ENCODE assay signal across 13 cellular contexts in the genomic region with DNA sequence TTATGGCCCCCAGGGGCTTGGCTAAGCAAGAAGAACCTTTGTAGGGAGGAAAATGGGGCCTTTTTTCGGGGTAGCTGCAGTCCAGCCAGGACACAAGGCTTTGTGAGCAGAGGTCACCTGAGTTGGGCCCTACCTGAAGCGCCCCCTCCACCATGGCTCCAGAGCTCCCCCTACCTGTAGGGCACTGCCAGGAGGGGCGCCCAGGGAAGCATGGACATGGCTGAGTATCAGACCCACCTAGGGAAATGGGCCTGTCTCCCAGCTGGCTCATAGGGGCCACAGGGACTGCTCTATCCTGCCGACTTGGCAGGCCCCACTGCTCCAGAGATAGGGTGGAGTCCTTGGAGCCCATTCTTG. TPM values are rescaled to one million over a fixed set of nuclear protein-coding genes. Genes with fewer than 3 reads are reported as not detected.
A peak's percentile ranks its signal among the peaks of the same experiment; 100 is the strongest.
DNase-seq lines count a peak whose midpoint lies in the region; ATAC-seq and TF ChIP-seq lines count a peak whose summit lies in the region.
"Had no signal": no experiment of that assay in that cellular context is flagged by ENCODE, and none has a peak within 500 bp of the region (broad histone marks: within the 10 kb centered on the region; RNA-seq: fewer than 3 reads in every experiment).

No MANE protein-coding gene starts in this region.

- no peak for TF ChIP-seq POLR2A in right lobe of liver (IDR thresholded peaks at IDR 0.05)

- H3K27me3 ChIP-seq in WERI-Rb-1 (ENCODE audit: insufficient read depth, low read depth, severe bottlenecking) (no peaks in the 10 kb centered on the region), right lobe of liver (no peaks in the 10 kb centered on the region)
- H3K27me3 ChIP-seq: uterus had no signal

- H3K4me1 ChIP-seq in right lobe of liver, result peaks cover 0 to 24% (median 11%) of the 10 kb centered on the region in 4 donors
- H3K4me1 ChIP-seq: uterus had no signal

- DNase-seq in AG09309 (ENCODE audit: low read depth), result no peak
- DNase-seq in WERI-Rb-1, result no peak
- DNase-seq in right lobe of liver, result peak; percentile 57 to 78 (median 76)
- DNase-seq in iPS-NIHi7 (ENCODE audit: extremely low spot score), result no peak
- DNase-seq: CD8-positive, alpha-beta memory T cell; mesenchymal stem cell; retina; T1000; uterus had no signal

- ATAC-seq in right lobe of liver (peak; percentile 87 to 95 (median 90)), HG02938 (IDR thresholded peaks at IDR 0.05; ENCODE audit: unreplicated experiment) (no peak), HG02642 (IDR thresholded peaks at IDR 0.05; ENCODE audit: poor library complexity, unreplicated experiment) (no peak), HG03280 (IDR thresholded peaks at IDR 0.05; ENCODE audit: unreplicated experiment) (no peak)

- WGBS in right lobe of liver (ENCODE audit: insufficient coverage, low coverage, low lambda C conversion rate, missing lambda C conversion rate), result no CpG with 5 or more reads among the region's 4 CpGs

- no peaks in the 10 kb centered on the region for H3K36me3 ChIP-seq in WERI-Rb-1
- no peaks in the 10 kb centered on the region for H3K36me3 ChIP-seq in right lobe of liver
- H3K36me3 ChIP-seq: uterus had no signal

- H3K9me3 ChIP-seq in WERI-Rb-1 (ENCODE audit: severe bottlenecking) (no peaks in the 10 kb centered on the region), right lobe of liver (no peaks in the 10 kb centered on the region)
- H3K9me3 ChIP-seq: uterus had no signal

- no peak overlapping the region for H3K27ac ChIP-seq in WERI-Rb-1
- peak overlapping the region in 1 of 3 donors; percentile 51 for H3K27ac ChIP-seq in right lobe of liver
- H3K27ac ChIP-seq: uterus had no signal

- intact Hi-C loops in right lobe of liver (cut with DNase I), result no loop called here

- H3K4me3 ChIP-seq in AG09309 (ENCODE audit: control insufficient read depth, low read depth, low read length) (no peak overlapping the region), GM12875 (ENCODE audit: low read depth, low read length) (no peak overlapping the region), WERI-Rb-1 (ENCODE audit: low read depth, low read length) (no peak overlapping the region), right lobe of liver (no peak overlapping the region)
- H3K4me3 ChIP-seq: uterus had no signal

- TF ChIP-seq CTCF in AG09309 (IDR thresholded peaks at IDR 0.05; ENCODE audit: control insufficient read depth, insufficient read depth, low read depth, low read length, missing control alignments) (peak; percentile 2), GM12875 (IDR thresholded peaks at IDR 0.05; ENCODE audit: borderline replicate concordance, insufficient read depth, low read depth, low read length) (peak; percentile 33; the same call in 1 of the 2 replicates), WERI-Rb-1 (IDR thresholded peaks at IDR 0.05; ENCODE audit: low read depth, low read length) (peak; percentile 36), right lobe of liver (IDR thresholded peaks at IDR 0.05) (peak; percentile 62 to 85 (median 70))

RNA-seq across cellular contexts. Expression of gene CEBPA, which starts 9.0 kb away (rescaled TPM):
- 100 to 1,000 TPM in 4 of 6 experiments, 10 to 100 TPM in 2; 53.9 to 163 (median 119) TPM for total RNA-seq in right lobe of liver

Comparison
In these comparisons a context has a peak if more than half of its experiments do, and no peak if none do; other contexts are left out.
1. DNase-seq: peak in right lobe of liver (3 of 3); none in AG09309 (single experiment), WERI-Rb-1 (single experiment) and iPS-NIHi7 (single experiment).
2. CTCF ChIP-seq: peak in every context shown above with its lines; median percentile 70 in right lobe of liver; 36 in WERI-Rb-1; 33 in GM12875; 2 in AG09309.
3. ATAC-seq: peak in right lobe of liver (4 of 4); none in HG02938 (single experiment), HG02642 (single experiment) and HG03280 (single experiment).